ENCODE assay signal across 1 cellular context in the genomic region with DNA sequence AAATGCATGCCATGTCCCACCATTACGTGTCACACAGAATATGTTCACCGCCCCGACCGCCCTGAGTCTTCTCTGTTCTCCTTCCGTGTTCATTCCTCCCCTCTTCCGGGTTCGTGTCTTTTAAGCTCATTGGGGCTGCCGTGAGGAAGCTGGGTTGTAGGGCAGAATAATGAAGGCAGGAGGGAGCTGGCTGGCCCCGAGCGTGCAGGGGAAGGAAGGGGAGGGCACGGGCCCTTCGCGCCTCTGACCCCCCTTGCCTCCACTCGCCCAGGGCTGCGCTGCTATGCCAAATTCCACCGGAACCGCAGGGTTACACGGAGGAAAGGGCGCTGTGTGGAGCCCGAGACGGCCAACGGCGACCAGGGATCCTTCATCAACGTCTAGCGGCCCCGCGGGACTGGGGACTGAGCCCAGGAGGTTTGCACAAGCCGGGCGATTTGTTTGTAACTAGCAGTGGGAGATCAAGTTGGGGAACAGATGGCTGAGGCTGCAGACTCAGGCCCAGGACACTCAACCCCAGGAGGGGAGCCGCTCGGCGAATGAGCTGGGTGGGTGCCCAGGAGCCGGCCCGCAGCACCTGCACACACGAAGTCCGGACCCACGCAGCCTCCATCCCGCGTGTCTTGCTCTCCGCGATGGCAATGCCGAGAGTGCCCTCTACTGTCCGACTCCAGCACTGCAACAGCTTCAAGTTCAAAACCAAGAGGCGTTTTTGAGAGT.
TF ChIP-seq lines count a peak whose summit lies in the region.

No MANE protein-coding gene starts in this region.

TF ChIP-seq in liver, 16 proteins besides CTCF, POLR2A, EP300 and RAD21 (continued from another document):
- TF ChIP-seq, protein P1, sequence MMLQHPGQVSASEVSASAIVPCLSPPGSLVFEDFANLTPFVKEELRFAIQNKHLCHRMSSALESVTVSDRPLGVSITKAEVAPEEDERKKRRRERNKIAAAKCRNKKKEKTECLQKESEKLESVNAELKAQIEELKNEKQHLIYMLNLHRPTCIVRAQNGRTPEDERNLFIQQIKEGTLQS (IDR thresholded peaks at IDR 0.05): no peak
- no peak for TF ChIP-seq EGR1 (IDR thresholded peaks at IDR 0.05; ENCODE audit: low read depth in 2 of 2)
